Comparison of ENCODE assay signal across 1 cellular context in genomic region chr16:56356276-56357241, GRCh38.
TF ChIP-seq lines count a peak whose summit lies in the region.

No MANE protein-coding gene starts in this region.

TF ChIP-seq in K562, 482 proteins besides CTCF, POLR2A, EP300 and RAD21 (continued from another document and continues in another):
- TF ChIP-seq AFF1 (IDR thresholded peaks at IDR 0.05; ENCODE audit: low read depth in 1 of 2, partially characterized antibody in 2 of 2) (no peak), CREB3 (tag; conservative IDR thresholded peaks at IDR 0.05; ENCODE audit: low read depth) (no peak), ATF1 (CRISPR knock-in tag; IDR thresholded peaks at IDR 0.05) (no peak), ATF1 (tag; IDR thresholded peaks at IDR 0.05) (peak; percentile 62), GTF2F1 (IDR thresholded peaks at IDR 0.05; ENCODE audit: low read depth, low read length) (no peak), RAD51 (IDR thresholded peaks at IDR 0.05; ENCODE audit: borderline replicate concordance, low read depth) (0 out of 2 replicates have a peak, but pooled peaks have one; percentile 10), ZNF561 (CRISPR knock-in tag; conservative IDR thresholded peaks at IDR 0.05) (no peak), KAT2B (IDR thresholded peaks at IDR 0.05; ENCODE audit: low read depth, low read length) (no peak), MBD2 (IDR thresholded peaks at IDR 0.05; ENCODE audit: borderline replicate concordance, low read depth) (no peak), ZFP36 (IDR thresholded peaks at IDR 0.05; ENCODE audit: low read depth, low read length, partially characterized antibody) (peak; percentile 59), ZNF76 (CRISPR knock-in tag; IDR thresholded peaks at IDR 0.05; ENCODE audit: borderline replicate concordance) (no peak), ADNP (tag; IDR thresholded peaks at IDR 0.05) (peak; percentile 38; the same call in 1 of the 2 replicates), SMAD4 (CRISPR knock-in tag; conservative IDR thresholded peaks at IDR 0.05) (peak; percentile 83), ZNF212 (CRISPR knock-in tag; IDR thresholded peaks at IDR 0.05) (no peak), NR2C2 (CRISPR knock-in tag; IDR thresholded peaks at IDR 0.05) (no peak), NR2C2 (tag; IDR thresholded peaks at IDR 0.05) (peak; percentile 75), CEBPZ (IDR thresholded peaks at IDR 0.05; ENCODE audit: borderline replicate concordance, low read depth, low read length) (no peak), SMARCB1 (IDR thresholded peaks at IDR 0.05; ENCODE audit: insufficient read length, low read depth) (no peak), CTCFL (IDR thresholded peaks at IDR 0.05; ENCODE audit: borderline replicate concordance, insufficient read depth, low read depth, low read length, poor library complexity, severe bottlenecking) (peak; percentile 89), ATF4 (CRISPR knock-in tag; IDR thresholded peaks at IDR 0.05) (no peak), XRCC5 (IDR thresholded peaks at IDR 0.05; ENCODE audit: low read depth, low read length) (peak; percentile 81), BRF1 (IDR thresholded peaks at IDR 0.05; ENCODE audit: borderline replicate concordance, extremely low read depth, insufficient read length) (no peak), ZNF644 (tag; IDR thresholded peaks at IDR 0.05; ENCODE audit: low read depth) (no peak), MCM5 (IDR thresholded peaks at IDR 0.05; ENCODE audit: low read depth) (no peak), NR1H2 (CRISPR knock-in tag; IDR thresholded peaks at IDR 0.05) (no peak), RERE (CRISPR knock-in tag; IDR thresholded peaks at IDR 0.05; ENCODE audit: borderline replicate concordance) (no peak), MTA1 (IDR thresholded peaks at IDR 0.05; ENCODE audit: borderline replicate concordance) (no peak), POLR2AphosphoS2 (IDR thresholded peaks at IDR 0.05; ENCODE audit: low read length) (no peak), ETV5 (CRISPR knock-in tag; IDR thresholded peaks at IDR 0.05; ENCODE audit: low read depth) (no peak), NFE2 (IDR thresholded peaks at IDR 0.05; ENCODE audit: low read depth) (no peak), YBX1 (IDR thresholded peaks at IDR 0.05) (no peak), HNRNPH1 (optimal IDR thresholded peaks at IDR 0.05; ENCODE audit: low read depth, low read length) (no peak), SREBF2 (CRISPR knock-in tag; IDR thresholded peaks at IDR 0.05) (no peak), FIP1L1 (IDR thresholded peaks at IDR 0.05; ENCODE audit: low read depth, low read length, poor library complexity, severe bottlenecking) (no peak), ATF7 (IDR thresholded peaks at IDR 0.05) (no peak), ZFPM2 (CRISPR knock-in tag; IDR thresholded peaks at IDR 0.05) (no peak), ZNF707 (CRISPR knock-in tag; conservative IDR thresholded peaks at IDR 0.05) (no peak), FOXK1 (CRISPR knock-in tag; IDR thresholded peaks at IDR 0.05; ENCODE audit: borderline replicate concordance) (0 out of 2 replicates have a peak, but pooled peaks have one; percentile 25), ZNF551 (CRISPR knock-in tag; IDR thresholded peaks at IDR 0.05) (no peak), E4F1 (CRISPR knock-in tag; IDR thresholded peaks at IDR 0.05; ENCODE audit: borderline replicate concordance) (no peak), EHMT2 (IDR thresholded peaks at IDR 0.05) (no peak), HSF4 (CRISPR knock-in tag; IDR thresholded peaks at IDR 0.05; ENCODE audit: borderline replicate concordance) (no peak), SRSF1 (IDR thresholded peaks at IDR 0.05; ENCODE audit: low read depth, low read length) (no peak), SAFB (IDR thresholded peaks at IDR 0.05; ENCODE audit: borderline replicate concordance, low read depth, low read length) (no peak), NCOA4 (IDR thresholded peaks at IDR 0.05; ENCODE audit: partially characterized antibody) (no peak)
